In genomic region chr1:211874521-211875347, GRCh38 we compare ENCODE assay signal across 16 cellular contexts.
"Had no signal": no experiment of that assay in that cellular context is flagged by ENCODE, and none has a peak within 500 bp of the region (broad histone marks: within the 10 kb centered on the region; RNA-seq: fewer than 3 reads in every experiment).

No MANE protein-coding gene starts in this region.

- H3K9me3 ChIP-seq: body of pancreas, mucosa of descending colon, ovary, tibial artery had no signal

- H3K4me1 ChIP-seq: body of pancreas, foreskin keratinocyte, tibial artery had no signal

- H3K27ac ChIP-seq: body of pancreas, foreskin keratinocyte, ovary, tibial artery had no signal

- H3K36me3 ChIP-seq: ovary, tibial artery had no signal

- H3K4me3 ChIP-seq: body of pancreas, mucosa of descending colon, ovary, tibial artery had no signal

- DNase-seq: activated CD4-positive, alpha-beta T cell treated with anti-CD3 and anti-CD28 coated beads for 36 hours; activated CD8-positive, alpha-beta memory T cell treated with anti-CD3 and anti-CD28 coated beads, Interleukin-2, amount 50 U/mL, for 4 hours; activated CD8-positive, alpha-beta T cell treated with anti-CD3 and anti-CD28 coated beads for 36 hours; activated gamma-delta T cell treated with Interleukin-2 at 50 U/mL for 16 hours; amniotic stem cell; body of pancreas; central memory CD4-positive, alpha-beta T cell; effector memory CD4-positive, alpha-beta T cell; foreskin keratinocyte; mucosa of descending colon; naive thymus-derived CD4-positive, alpha-beta T cell; ovary; stimulated activated CD4-positive, alpha-beta T cell treated with anti-CD3 and anti-CD28 coated beads, Interleukin-2, amount 100 ng/mL, for 48 hours; stimulated activated naive B cell treated with anti-CD40 and anti-IgM and Interleukin-4, amounts not matched to agents 10 μg/mL and 1 μg/mL and 100 μg/mL, for 72 hours; T-helper 17 cell; tibial artery had no signal

- ATAC-seq: activated CD4-positive, alpha-beta T cell treated with anti-CD3 and anti-CD28 coated beads for 36 hours; activated CD8-positive, alpha-beta T cell treated with anti-CD3 and anti-CD28 coated beads for 36 hours; body of pancreas; foreskin keratinocyte; mucosa of descending colon; naive thymus-derived CD4-positive, alpha-beta T cell; stimulated activated naive B cell treated with anti-CD40 and anti-IgM and Interleukin-4, amounts not matched to agents 10 μg/mL and 1 μg/mL and 100 μg/mL, for 72 hours; T-helper 17 cell had no signal

- H3K27me3 ChIP-seq: body of pancreas, foreskin keratinocyte, ovary, tibial artery had no signal
